1 cellular context compared by ENCODE assay signal in genomic region chr4:143344774-143345173, GRCh38.
A peak's percentile ranks its signal among the peaks of the same experiment; 100 is the strongest.
TF ChIP-seq lines count a peak whose summit lies in the region.

No MANE protein-coding gene starts in this region.

TF ChIP-seq in K562, 482 proteins besides CTCF, POLR2A, EP300 and RAD21 (continued from another document):
- TF ChIP-seq TEAD4 (IDR thresholded peaks at IDR 0.05; ENCODE audit: low read length): peak; percentile 82
- no peak for TF ChIP-seq TEAD4 (CRISPR knock-in tag; IDR thresholded peaks at IDR 0.05; ENCODE audit: borderline replicate concordance)
- TF ChIP-seq TBL1XR1 (IDR thresholded peaks at IDR 0.05; ENCODE audit: low read length in 2 of 2): peak in 1 of 2 experiments; percentile 52; a peak in 1 of 4 replicates
- peak; percentile 64; the same call in 1 of the 2 replicates for TF ChIP-seq TAL1 (IDR thresholded peaks at IDR 0.05)
- TF ChIP-seq NFIC (IDR thresholded peaks at IDR 0.05): peak; percentile 30; the same call in 1 of the 2 replicates
- 0 out of 2 replicates have a peak, but pooled peaks have one; percentile 37 for TF ChIP-seq STAT5A (IDR thresholded peaks at IDR 0.05; ENCODE audit: borderline replicate concordance, low read length)
- TF ChIP-seq RBM39 (optimal IDR thresholded peaks at IDR 0.05; ENCODE audit: low read depth, low read length): no peak
- TF ChIP-seq RNF2 (IDR thresholded peaks at IDR 0.05): peak; percentile 27; the same call in 1 of the 2 replicates
- TF ChIP-seq GATAD2B (IDR thresholded peaks at IDR 0.05; ENCODE audit: borderline replicate concordance): 0 out of 2 replicates have a peak, but pooled peaks have one; percentile 54
- TF ChIP-seq, protein P1, sequence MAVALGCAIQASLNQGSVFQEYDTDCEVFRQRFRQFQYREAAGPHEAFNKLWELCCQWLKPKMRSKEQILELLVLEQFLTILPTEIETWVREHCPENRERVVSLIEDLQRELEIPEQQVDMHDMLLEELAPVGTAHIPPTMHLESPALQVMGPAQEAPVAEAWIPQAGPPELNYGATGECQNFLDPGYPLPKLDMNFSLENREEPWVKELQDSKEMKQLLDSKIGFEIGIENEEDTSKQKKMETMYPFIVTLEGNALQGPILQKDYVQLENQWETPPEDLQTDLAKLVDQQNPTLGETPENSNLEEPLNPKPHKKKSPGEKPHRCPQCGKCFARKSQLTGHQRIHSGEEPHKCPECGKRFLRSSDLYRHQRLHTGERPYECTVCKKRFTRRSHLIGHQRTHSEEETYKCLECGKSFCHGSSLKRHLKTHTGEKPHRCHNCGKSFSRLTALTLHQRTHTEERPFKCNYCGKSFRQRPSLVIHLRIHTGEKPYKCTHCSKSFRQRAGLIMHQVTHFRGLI (CRISPR knock-in tag; IDR thresholded peaks at IDR 0.05): no peak
- TF ChIP-seq, protein P2, sequence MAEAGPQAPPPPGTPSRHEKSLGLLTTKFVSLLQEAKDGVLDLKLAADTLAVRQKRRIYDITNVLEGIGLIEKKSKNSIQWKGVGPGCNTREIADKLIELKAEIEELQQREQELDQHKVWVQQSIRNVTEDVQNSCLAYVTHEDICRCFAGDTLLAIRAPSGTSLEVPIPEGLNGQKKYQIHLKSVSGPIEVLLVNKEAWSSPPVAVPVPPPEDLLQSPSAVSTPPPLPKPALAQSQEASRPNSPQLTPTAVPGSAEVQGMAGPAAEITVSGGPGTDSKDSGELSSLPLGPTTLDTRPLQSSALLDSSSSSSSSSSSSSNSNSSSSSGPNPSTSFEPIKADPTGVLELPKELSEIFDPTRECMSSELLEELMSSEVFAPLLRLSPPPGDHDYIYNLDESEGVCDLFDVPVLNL (CRISPR knock-in tag; IDR thresholded peaks at IDR 0.05; ENCODE audit: low read depth): no peak
- TF ChIP-seq RBM15 (IDR thresholded peaks at IDR 0.05; ENCODE audit: insufficient read depth, low read length): no peak
- TF ChIP-seq JUND (IDR thresholded peaks at IDR 0.05; ENCODE audit: borderline replicate concordance, low read depth, low read length): 0 out of 2 replicates have a peak, but pooled peaks have one; percentile 11
- TF ChIP-seq JUND (tag; IDR thresholded peaks at IDR 0.05; ENCODE audit: borderline replicate concordance, low read depth, low read length): no peak
- peak; percentile 75 for TF ChIP-seq SMARCA4 (IDR thresholded peaks at IDR 0.05)
- 0 out of 2 replicates have a peak, but pooled peaks have one; percentile 49 for TF ChIP-seq MXI1 (IDR thresholded peaks at IDR 0.05; ENCODE audit: low read depth, low read length)
- TF ChIP-seq, protein P3, sequence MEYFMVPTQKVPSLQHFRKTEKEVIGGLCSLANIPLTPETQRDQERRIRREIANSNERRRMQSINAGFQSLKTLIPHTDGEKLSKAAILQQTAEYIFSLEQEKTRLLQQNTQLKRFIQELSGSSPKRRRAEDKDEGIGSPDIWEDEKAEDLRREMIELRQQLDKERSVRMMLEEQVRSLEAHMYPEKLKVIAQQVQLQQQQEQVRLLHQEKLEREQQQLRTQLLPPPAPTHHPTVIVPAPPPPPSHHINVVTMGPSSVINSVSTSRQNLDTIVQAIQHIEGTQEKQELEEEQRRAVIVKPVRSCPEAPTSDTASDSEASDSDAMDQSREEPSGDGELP (CRISPR knock-in tag; IDR thresholded peaks at IDR 0.05; ENCODE audit: borderline replicate concordance): no peak
- no peak for TF ChIP-seq NCOA1 (IDR thresholded peaks at IDR 0.05; ENCODE audit: low read depth)
- TF ChIP-seq MYC (IDR thresholded peaks at IDR 0.05; ENCODE audit: low read depth, low read length): peak; percentile 64; the same call in 1 of the 2 replicates
- no peak for TF ChIP-seq MYC (CRISPR knock-in tag; IDR thresholded peaks at IDR 0.05; ENCODE audit: borderline replicate concordance, low read depth)
- TF ChIP-seq ASH1L (IDR thresholded peaks at IDR 0.05; ENCODE audit: borderline replicate concordance, low read depth, partially characterized antibody): no peak
- TF ChIP-seq RCOR1 (IDR thresholded peaks at IDR 0.05; ENCODE audit: borderline replicate concordance in 1 of 2, low read depth in 2 of 2, low read length in 2 of 2): peak in 1 of 2 experiments; percentile 31; a peak in 1 of 4 replicates
- peak; percentile 78 for TF ChIP-seq NCOR1 (IDR thresholded peaks at IDR 0.05)
- peak; percentile 81 for TF ChIP-seq ARID1B (IDR thresholded peaks at IDR 0.05)
- TF ChIP-seq ZZZ3 (IDR thresholded peaks at IDR 0.05): no peak
- no peak for TF ChIP-seq YY1 (IDR thresholded peaks at IDR 0.05; ENCODE audit: borderline replicate concordance in 1 of 3, control insufficient read depth in 1 of 3, extremely low read depth in 1 of 3, insufficient read depth in 3 of 3, insufficient read length in 1 of 3, insufficient replicate concordance in 2 of 3, low read depth in 1 of 3, low read length in 2 of 3)
- peak; percentile 51; the same call in 1 of the 2 replicates for TF ChIP-seq SOX6 (IDR thresholded peaks at IDR 0.05)
- no peak for TF ChIP-seq TAF7 (tag; IDR thresholded peaks at IDR 0.05)
- no peak for TF ChIP-seq ILF3 (IDR thresholded peaks at IDR 0.05; ENCODE audit: borderline replicate concordance)
